Comparison of ENCODE assay signal across 16 cellular contexts in the genomic region with DNA sequence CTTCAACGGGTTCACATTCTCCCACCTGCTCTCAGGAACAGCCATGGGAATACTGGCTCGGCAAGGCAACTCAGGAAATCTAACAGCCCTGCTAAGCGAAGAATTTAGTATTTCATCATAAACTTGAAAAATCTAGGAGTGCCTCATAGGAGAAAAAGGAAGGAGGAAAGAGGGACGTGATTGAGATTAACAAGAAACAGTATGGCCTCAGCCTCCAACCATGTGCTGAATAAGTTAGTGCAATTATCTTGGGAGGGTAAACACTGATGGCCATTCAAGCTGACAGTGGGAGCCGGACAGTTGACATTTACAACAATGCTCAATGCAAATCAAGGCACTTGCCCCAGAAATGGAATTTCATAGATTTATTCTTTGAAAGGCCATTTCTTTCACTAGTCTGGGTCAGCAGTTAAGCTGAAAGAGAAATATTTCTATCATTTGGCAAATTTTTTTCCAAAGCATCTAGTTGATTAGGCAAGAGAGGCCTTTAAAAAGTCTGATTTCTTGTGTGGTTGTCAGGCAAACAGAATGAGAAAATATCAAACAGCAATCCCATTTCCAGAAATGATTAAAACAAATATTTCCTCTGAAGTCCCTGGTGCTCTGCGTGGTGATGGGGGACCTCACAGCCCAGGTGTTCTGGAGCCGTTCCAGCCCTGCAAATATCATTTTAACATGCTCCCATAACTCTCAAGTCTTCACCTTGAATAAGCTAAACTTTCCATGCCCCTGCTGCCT.
DNase-seq lines count a peak whose midpoint lies in the region; ATAC-seq and TF ChIP-seq lines count a peak whose summit lies in the region.
"Had no signal": no experiment of that assay in that cellular context is flagged by ENCODE, and none has a peak within 500 bp of the region (broad histone marks: within the 10 kb centered on the region; RNA-seq: fewer than 3 reads in every experiment).

No MANE protein-coding gene starts in this region.

- H3K4me3 ChIP-seq in osteoblast (ENCODE audit: insufficient read depth, low read length), result no peak overlapping the region
- H3K4me3 ChIP-seq: BLaER1, prostate gland had no signal

- H3K27ac ChIP-seq in osteoblast (ENCODE audit: low read depth, low read length), result no peak overlapping the region
- H3K27ac ChIP-seq: BLaER1 had no signal

- H3K4me3 Mint-ChIP-seq in endothelial cell (ENCODE audit: unreplicated experiment), result no peak overlapping the region
- H3K4me3 Mint-ChIP-seq in activated CD8-positive, alpha-beta memory T cell treated with anti-CD3 and anti-CD28 coated beads, Interleukin-2, amount 10 ng/mL, durations not matched to agents 7 days and 5 days, result no peak overlapping the region
- H3K4me3 Mint-ChIP-seq: T-cell had no signal

- peaks cover 13% of the 10 kb centered on the region for H3K4me1 Mint-ChIP-seq in endothelial cell (ENCODE audit: unreplicated experiment)
- H3K4me1 Mint-ChIP-seq in activated CD8-positive, alpha-beta memory T cell treated with anti-CD3 and anti-CD28 coated beads, Interleukin-2, amount 10 ng/mL, durations not matched to agents 7 days and 5 days, result peaks cover 4% of the 10 kb centered on the region
- H3K4me1 Mint-ChIP-seq: T-cell had no signal

- H3K9me3 ChIP-seq in osteoblast (ENCODE audit: low read depth, low read length), result no peaks in the 10 kb centered on the region
- H3K9me3 ChIP-seq: BLaER1, prostate gland had no signal

- peaks cover 9% of the 10 kb centered on the region for H3K4me1 ChIP-seq in osteoblast (ENCODE audit: insufficient read depth, low read length)
- H3K4me1 ChIP-seq: prostate gland had no signal

- H3K27ac Mint-ChIP-seq in endothelial cell (ENCODE audit: unreplicated experiment), result peak overlapping the region; percentile 75
- H3K27ac Mint-ChIP-seq in activated CD8-positive, alpha-beta memory T cell treated with anti-CD3 and anti-CD28 coated beads, Interleukin-2, amount 10 ng/mL, durations not matched to agents 7 days and 5 days, result no peak overlapping the region
- H3K27ac Mint-ChIP-seq: T-cell had no signal

- no peak overlapping the region for H3K4me2 ChIP-seq in osteoblast (ENCODE audit: insufficient read depth, low read length)
- H3K4me2 ChIP-seq: BLaER1 had no signal

- CTCF ChIA-PET in activated CD8-positive, alpha-beta memory T cell treated with anti-CD3 and anti-CD28 coated beads, Interleukin-2, amount 10 ng/mL, durations not matched to agents 7 days and 5 days (lab: Charles Lee), result interaction anchor here (1.5 kb wide), 1 partner anchor 21 kb away, joined by 3 read pairs; no protein-coding TSS in a partner anchor

- H3K36me3 ChIP-seq in osteoblast (ENCODE audit: insufficient read depth, low read length), result no peaks in the 10 kb centered on the region
- H3K36me3 ChIP-seq: BLaER1, prostate gland had no signal

- no peaks in the 10 kb centered on the region for H4K20me1 ChIP-seq in osteoblast (ENCODE audit: insufficient read depth, low read length)
- H4K20me1 ChIP-seq: BLaER1 had no signal

- intact Hi-C loops in head of caudate nucleus (cut with DNase I), result no loop called here

- no peaks in the 10 kb centered on the region for H3K79me2 ChIP-seq in osteoblast (ENCODE audit: insufficient read depth, low read length)

- ATAC-seq in activated CD8-positive, alpha-beta memory T cell treated with anti-CD3 and anti-CD28 coated beads, Interleukin-2, amount 10 ng/mL, durations not matched to agents 7 days and 5 days, result no peak
- ATAC-seq: activated CD4-positive, CD25-positive, alpha-beta regulatory T cell treated with anti-CD3 and anti-CD28 coated beads, Interleukin-2, amount 50 U/mL, for 24 hours; stimulated activated naive CD8-positive, alpha-beta T cell treated with anti-CD3 and anti-CD28 coated beads, Interleukin-15, Interleukin-2, amounts not matched to agents 100 U/mL and 50 U/mL, for 24 hours; T-cell had no signal

- H3K36me3 Mint-ChIP-seq in endothelial cell (ENCODE audit: low read depth, unreplicated experiment), result no peaks in the 10 kb centered on the region
- peaks cover 2% of the 10 kb centered on the region for H3K36me3 Mint-ChIP-seq in activated CD8-positive, alpha-beta memory T cell treated with anti-CD3 and anti-CD28 coated beads, Interleukin-2, amount 10 ng/mL, durations not matched to agents 7 days and 5 days
- H3K36me3 Mint-ChIP-seq: T-cell had no signal

- H3K27me3 Mint-ChIP-seq in endothelial cell (ENCODE audit: unreplicated experiment), result no peaks in the 10 kb centered on the region
- H3K27me3 Mint-ChIP-seq in activated CD8-positive, alpha-beta memory T cell treated with anti-CD3 and anti-CD28 coated beads, Interleukin-2, amount 10 ng/mL, durations not matched to agents 7 days and 5 days, result peaks cover 3% of the 10 kb centered on the region

- no peaks in the 10 kb centered on the region for H3K9me3 Mint-ChIP-seq in endothelial cell (ENCODE audit: unreplicated experiment)
- peaks cover 2% of the 10 kb centered on the region for H3K9me3 Mint-ChIP-seq in activated CD8-positive, alpha-beta memory T cell treated with anti-CD3 and anti-CD28 coated beads, Interleukin-2, amount 10 ng/mL, durations not matched to agents 7 days and 5 days (ENCODE audit: low read depth)
- H3K9me3 Mint-ChIP-seq: T-cell had no signal

- no peaks in the 10 kb centered on the region for H3K27me3 ChIP-seq in osteoblast (ENCODE audit: insufficient read depth, low read length)
- H3K27me3 ChIP-seq: BLaER1 had no signal

- no peak for TF ChIP-seq CTCF in endothelial cell (IDR thresholded peaks at IDR 0.05; ENCODE audit: unreplicated experiment)
- TF ChIP-seq CTCF in osteoblast (IDR thresholded peaks at IDR 0.05; ENCODE audit: extremely low read depth, low read depth, low read length), result no peak

- DNase-seq in COLO829 (ENCODE audit: low spot score) (peak; percentile 20), NCI-H1930 (lab: John Stamatoyannopoulos, UW) (peak; percentile 63 to 67), endothelial cell (ENCODE audit: low spot score) (no peak), osteoblast (ENCODE audit: insufficient read length, low spot score, missing footprints) (peak; percentile 23), germinal center (ENCODE audit: low spot score) (no peak), head of caudate nucleus (no peak), DMS153 treated with DMSO at 0.1 percent for 48 hours (lab: John Stamatoyannopoulos, UW; ENCODE audit: unreplicated experiment) (no peak)
- no peak for DNase-seq in activated CD8-positive, alpha-beta memory T cell treated with anti-CD3 and anti-CD28 coated beads, Interleukin-2, amount 10 ng/mL, durations not matched to agents 7 days and 5 days
- DNase-seq: activated T-cell treated with anti-CD3 and anti-CD28 coated beads, Interleukin-2, amount 50 U/mL, for 48 hours; NCI-H187; stimulated activated CD4-positive, alpha-beta T cell treated with anti-CD3 and anti-CD28 coated beads, Interleukin-4, amount 100 ng/mL, for 1 hour; stimulated activated naive CD8-positive, alpha-beta T cell treated with anti-CD3 and anti-CD28 coated beads, Interleukin-15, Interleukin-2, amounts not matched to agents 100 U/mL and 50 U/mL, for 24 hours; T-cell had no signal

- H2AFZ ChIP-seq in osteoblast (ENCODE audit: low read length), result no peak overlapping the region

Comparison
In these comparisons a context has a peak if more than half of its experiments do, and no peak if none do; other contexts are left out.
1. DNase-seq: peak in COLO829 (single experiment), NCI-H1930 (2 of 2) and osteoblast (single experiment); none in endothelial cell (single experiment), germinal center (single experiment), head of caudate nucleus (0 of 42), activated CD8-positive, alpha-beta memory T cell treated with anti-CD3 and anti-CD28 coated beads, Interleukin-2, amount 10 ng/mL, durations not matched to agents 7 days and 5 days (single experiment) and DMS153 treated with DMSO at 0.1 percent for 48 hours (single experiment).